In genomic region chr1:206463911-206464310, GRCh38 we compare ENCODE assay signal across 14 cellular contexts. TPM values are rescaled to one million over a fixed set of nuclear protein-coding genes. Genes with fewer than 3 reads are reported as not detected.
DNase-seq lines count a peak whose midpoint lies in the region; ATAC-seq and TF ChIP-seq lines count a peak whose summit lies in the region.
"Had no signal": no experiment of that assay in that cellular context is flagged by ENCODE, and none has a peak within 500 bp of the region (broad histone marks: within the 10 kb centered on the region; RNA-seq: fewer than 3 reads in every experiment).

No MANE protein-coding gene starts in this region.

- H3K4me1 Mint-ChIP-seq in CD14-positive monocyte = peaks cover 64% of the 10 kb centered on the region

- TF ChIP-seq POLR2A in adrenal gland (IDR thresholded peaks at IDR 0.05) = no peak

- no peak for TF ChIP-seq CTCF in CD14-positive monocyte (IDR thresholded peaks at IDR 0.05)
- TF ChIP-seq CTCF in adrenal gland (IDR thresholded peaks at IDR 0.05) = no peak

- no peak for DNase-seq in CD14-positive monocyte (ENCODE audit: low spot score)
- DNase-seq in adrenal gland = no peak
- DNase-seq in mesenchymal stem cell = no peak
- DNase-seq in superior temporal gyrus (ENCODE audit: extremely low spot score) = no peak
- DNase-seq in SIG-M5 treated with dmso at 0.1 percent for 504 hours (lab: John Stamatoyannopoulos, UW; ENCODE audit: unreplicated experiment) = no peak
- DNase-seq: BE2C, KG1, NCI-H1092 treated with DMSO at 0.1 percent for 48 hours, NCI-H1694, NCI-H2107, NCI-H526 treated with DMSO at 0.1 percent for 48 hours had no signal

- no peak overlapping the region for H3K4me3 Mint-ChIP-seq in CD14-positive monocyte

- peak overlapping the region; percentile 94 to 100 (median 98) for H3K27ac Mint-ChIP-seq in CD14-positive monocyte

- peak overlapping the region; percentile 80 for H3K9ac ChIP-seq in mesenchymal stem cell (ENCODE audit: low read length)

- no peak overlapping the region for H2AK5ac ChIP-seq in mesenchymal stem cell (ENCODE audit: low read length, severe bottlenecking)

- H3K14ac ChIP-seq in mesenchymal stem cell (ENCODE audit: low read length in 2 of 2) = no peak overlapping the region

- H3K4me3 ChIP-seq in ACC112 (ENCODE audit: low read depth, low read length) (no peak overlapping the region), adrenal gland (no peak overlapping the region), mesenchymal stem cell (ENCODE audit: insufficient read depth in 1 of 2, low read depth in 1 of 2, low read length in 2 of 2) (no peak overlapping the region)
- H3K4me3 ChIP-seq: MG63 had no signal

- H3K36me3 ChIP-seq in ACC112 (ENCODE audit: insufficient read depth, low read length) (0 out of 2 replicates have a peak, but pooled peaks cover 3% of the 10 kb centered on the region), adrenal gland (replicated peaks in 1 of 2) (peaks cover 0 to 11% of the 10 kb centered on the region in 2 donors), mesenchymal stem cell (ENCODE audit: control insufficient read depth in 1 of 2, insufficient read depth in 2 of 2, low read depth in 1 of 2, low read length in 2 of 2) (peaks cover 26 to 40% of the 10 kb centered on the region in 2 experiments)
- H3K36me3 ChIP-seq: BE2C, MG63 had no signal

- no peak overlapping the region for H4K91ac ChIP-seq in mesenchymal stem cell (ENCODE audit: low read length)

- 89 to 96% (median 94%) methylated on average over 7 to 8 of the region's 8 CpGs for WGBS in adrenal gland, 4 donors
- WGBS in mesenchymal stem cell = 99% methylated on average over 8 of the region's 8 CpGs

- H3K4me2 ChIP-seq in mesenchymal stem cell (ENCODE audit: low read length, poor library complexity, severe bottlenecking) = no peak overlapping the region

- no peak for ATAC-seq in GM21619 (IDR thresholded peaks at IDR 0.05; ENCODE audit: unreplicated experiment)

- peaks cover 0 to 3% (median 0%) of the 10 kb centered on the region in 7 donors for H3K9me3 Mint-ChIP-seq in CD14-positive monocyte

- no peak overlapping the region for H3K18ac ChIP-seq in mesenchymal stem cell (ENCODE audit: low read depth in 1 of 2, low read length in 2 of 2)

- H2BK12ac ChIP-seq in mesenchymal stem cell (ENCODE audit: low read length in 2 of 2) = no peak overlapping the region

- H3K4ac ChIP-seq in mesenchymal stem cell (ENCODE audit: low read depth in 1 of 2, low read length in 2 of 2) = no peak overlapping the region

- H2AFZ ChIP-seq in ACC112 (ENCODE audit: low read length, unreplicated experiment) (no peak overlapping the region), mesenchymal stem cell (ENCODE audit: low read depth, low read length) (no peak overlapping the region)

- H3K79me2 ChIP-seq in ACC112 (ENCODE audit: control insufficient read depth, insufficient read depth, low read length, unreplicated experiment) = no peaks in the 10 kb centered on the region

- no peak overlapping the region for H2BK15ac ChIP-seq in mesenchymal stem cell (ENCODE audit: low read depth, poor library complexity, severe bottlenecking)

- H3K23ac ChIP-seq in mesenchymal stem cell (ENCODE audit: low read length in 2 of 2) = peak overlapping the region in 1 of 2 experiments; percentile 63

- H3K79me1 ChIP-seq in mesenchymal stem cell (replicated peaks; ENCODE audit: low read length, poor library complexity, severe bottlenecking) = no peaks in the 10 kb centered on the region

- no peaks in the 10 kb centered on the region for H3K27me3 ChIP-seq in ACC112 (ENCODE audit: insufficient read depth, low read length)
- H3K27me3 ChIP-seq in adrenal gland = no peaks in the 10 kb centered on the region
- no peaks in the 10 kb centered on the region for H3K27me3 ChIP-seq in mesenchymal stem cell (ENCODE audit: control insufficient read depth in 1 of 2, insufficient read depth in 1 of 2, low read length in 2 of 2)
- H3K27me3 ChIP-seq: MG63 had no signal

- no peaks in the 10 kb centered on the region for H3K9me3 ChIP-seq in adrenal gland (replicated peaks in 1 of 3)
- no peaks in the 10 kb centered on the region for H3K9me3 ChIP-seq in mesenchymal stem cell (ENCODE audit: control insufficient read depth, low read length)
- H3K9me3 ChIP-seq: BE2C, MG63 had no signal

- peaks cover 15% of the 10 kb centered on the region for H3K4me1 ChIP-seq in ACC112 (ENCODE audit: control insufficient read depth, insufficient read depth, low read length, unreplicated experiment)
- H3K4me1 ChIP-seq in adrenal gland (replicated peaks in 1 of 2) = peaks cover 9 to 15% of the 10 kb centered on the region in 2 donors
- H3K4me1 ChIP-seq in mesenchymal stem cell (ENCODE audit: control insufficient read depth, insufficient read depth, low read depth, low read length) = peaks cover 12% of the 10 kb centered on the region
- H3K4me1 ChIP-seq: BE2C had no signal

- no peak overlapping the region for H2BK5ac ChIP-seq in mesenchymal stem cell (ENCODE audit: low read depth, low read length, poor library complexity, severe bottlenecking)

- H3K27ac ChIP-seq in ACC112 (ENCODE audit: low read depth, low read length) (peak overlapping the region; percentile 76), adrenal gland (peak overlapping the region in 3 of 5 donors; percentile 11 to 64 (median 63)), mesenchymal stem cell (ENCODE audit: low read length, poor library complexity, severe bottlenecking) (no peak overlapping the region)

- no peak overlapping the region for H4K8ac ChIP-seq in mesenchymal stem cell (ENCODE audit: low read length)

- H2BK120ac ChIP-seq in mesenchymal stem cell (ENCODE audit: low read depth, low read length) = no peak overlapping the region

- no peaks in the 10 kb centered on the region for H3K27me3 Mint-ChIP-seq in CD14-positive monocyte (ENCODE audit: low read depth in 3 of 3)

- intact Hi-C loops in CD14-positive monocyte (cut with micrococcal nuclease) (no loop called here), adrenal gland (cut with DNase I) (no loop called here)

- H3K36me3 Mint-ChIP-seq in CD14-positive monocyte = peaks cover 38 to 43% of the 10 kb centered on the region in 2 donors

RNA-seq across cellular contexts. Expression of gene IKBKE, which starts 6.4 kb away (rescaled TPM):
- polyA plus RNA-seq in CD14-positive monocyte (10 to 100 TPM; 35.6 to 40.7 TPM), adrenal gland (1 to 10 TPM; 2.9 to 5.1 (median 3.5) TPM)
- total RNA-seq in adrenal gland = 10 to 100 TPM in 1 of 8 donors, 1 to 10 TPM in 7; 3.6 to 11.1 (median 7.7) TPM
- 15.5 TPM for polyA plus RNA-seq in mesenchymal stem cell (2013, experiment 1 of 2)
- polyA plus RNA-seq in mesenchymal stem cell (2013, experiment 2 of 2) = 15.3 TPM

RNA-seq across cellular contexts. Expression of gene RASSF5, which starts 43.4 kb away (rescaled TPM):
- polyA plus RNA-seq in CD14-positive monocyte (100 to 1,000 TPM in 1 of 2 donors, 10 to 100 TPM in 1; 81.6 to 127 TPM), adrenal gland (10 to 100 TPM in 2 of 3 donors, 1 to 10 TPM in 1; 9.3 to 25.2 (median 10.4) TPM)
- 10 to 100 TPM; 22.8 to 57.9 (median 38.7) TPM for total RNA-seq in adrenal gland
- 0.93 TPM for polyA plus RNA-seq in mesenchymal stem cell (2013, experiment 1 of 2)
- 1.2 TPM for polyA plus RNA-seq in mesenchymal stem cell (2013, experiment 2 of 2)

Comparison
In these comparisons a context has a peak if more than half of its experiments do, and no peak if none do; other contexts are left out.
1. RNA of gene IKBKE, which starts 6.4 kb away (polyA plus RNA-seq): 35.6 to 40.7 TPM in CD14-positive monocyte; 2.9 to 5.1 TPM in adrenal gland; every median in the first group is over 4 times any median in the second.